In genomic region chr2:173230181-173230580, GRCh38 we compare ENCODE assay signal across 18 cellular contexts.
"Had no signal": no experiment of that assay in that cellular context is flagged by ENCODE, and none has a peak within 500 bp of the region (broad histone marks: within the 10 kb centered on the region; RNA-seq: fewer than 3 reads in every experiment).

No MANE protein-coding gene starts in this region.

- H3K4me2 ChIP-seq: smooth muscle cell had no signal

- H3K9me3 ChIP-seq: heart left ventricle, mucosa of descending colon, neutrophil, right atrium auricular region, suprapubic skin, tibial artery had no signal

- H3K27me3 ChIP-seq: dorsolateral prefrontal cortex, heart left ventricle, neutrophil, right atrium auricular region, suprapubic skin, tibial artery had no signal

- DNase-seq: cortex of kidney; dorsolateral prefrontal cortex; effector CD8-positive, alpha-beta T cell; foreskin melanocyte; heart left ventricle; hippocampal formation; left colon; mucosa of descending colon; naive thymus-derived CD8-positive, alpha-beta T cell; stimulated activated CD4-positive, alpha-beta T cell treated with anti-CD3 and anti-CD28 coated beads, Interleukin-4, amount 100 ng/mL, for 1 hour; stimulated activated CD8-positive, alpha-beta memory T cell treated with anti-CD3 and anti-CD28 coated beads, Interleukin-4, amount 100 ng/mL, for 48 hours; stimulated activated naive CD8-positive, alpha-beta T cell treated with anti-CD3 and anti-CD28 coated beads, Interleukin-15, Interleukin-2, amounts not matched to agents 100 U/mL and 50 U/mL, for 24 hours; tibial artery had no signal

- H3K4me3 ChIP-seq: dorsolateral prefrontal cortex, heart left ventricle, mucosa of descending colon, right atrium auricular region, smooth muscle cell, suprapubic skin, tibial artery had no signal

- H3K36me3 ChIP-seq: neutrophil had no signal

- H3K27ac ChIP-seq: dorsolateral prefrontal cortex, neutrophil, suprapubic skin, tibial artery had no signal

- ATAC-seq: naive thymus-derived CD8-positive, alpha-beta T cell; stimulated activated effector memory CD8-positive, alpha-beta T cell treated with anti-CD3 and anti-CD28 coated beads, Interleukin-12 subunit alpha, Interleukin-12 subunit beta, amount 100 ng/mL, for 72 hours; stimulated activated naive CD8-positive, alpha-beta T cell treated with anti-CD3 and anti-CD28 coated beads, Interleukin-15, Interleukin-2, amounts not matched to agents 100 U/mL and 50 U/mL, for 24 hours had no signal

- H3K4me1 ChIP-seq: suprapubic skin had no signal
